11 cellular contexts compared by ENCODE assay signal in the genomic region with DNA sequence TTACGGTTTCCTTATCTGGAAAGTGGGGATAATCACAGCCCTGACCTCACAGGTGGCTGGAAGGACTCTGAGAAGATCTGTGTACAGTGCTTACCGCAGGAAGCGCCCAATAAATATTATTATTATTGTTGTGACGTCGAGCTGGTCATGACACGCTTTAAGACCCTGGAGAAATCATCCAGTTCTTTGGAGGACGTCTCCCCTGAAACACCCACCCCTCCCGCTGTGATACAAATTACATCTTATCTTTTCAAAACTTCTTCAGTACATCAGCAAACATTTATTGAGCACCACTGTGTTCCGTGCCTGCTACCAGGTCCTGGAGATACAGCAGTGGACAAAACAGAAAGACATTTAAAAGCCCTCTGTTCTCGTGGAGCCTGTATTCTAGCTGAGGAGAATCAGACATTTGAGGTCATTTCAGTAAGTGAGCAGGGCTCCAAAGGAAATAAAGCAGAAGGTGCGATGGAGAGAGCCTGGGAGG.
DNase-seq lines count a peak whose midpoint lies in the region; ATAC-seq and TF ChIP-seq lines count a peak whose summit lies in the region.
"Had no signal": no experiment of that assay in that cellular context is flagged by ENCODE, and none has a peak within 500 bp of the region (broad histone marks: within the 10 kb centered on the region; RNA-seq: fewer than 3 reads in every experiment).

No MANE protein-coding gene starts in this region.

- POLR2A ChIA-PET in CD8-positive, alpha-beta memory T cell (lab: Charles Lee), result no interaction called here

- H3K27me3 ChIP-seq in lower lobe of right lung (ENCODE audit: low read depth) (no peaks in the 10 kb centered on the region), suprapubic skin (no peaks in the 10 kb centered on the region)
- no peaks in the 10 kb centered on the region for H3K27me3 ChIP-seq in CD8-positive, alpha-beta memory T cell (ENCODE audit: insufficient read depth, low read length, poor library complexity, severe bottlenecking)
- no peaks in the 10 kb centered on the region for H3K27me3 ChIP-seq in effector memory CD4-positive, alpha-beta T cell (replicated peaks; ENCODE audit: control insufficient read depth, insufficient read depth, low read length, poor library complexity, severe bottlenecking)
- H3K27me3 ChIP-seq: cardiac muscle cell had no signal

- H3K36me3 Mint-ChIP-seq in CD8-positive, alpha-beta memory T cell, result no peaks in the 10 kb centered on the region

- H3K4me3 Mint-ChIP-seq in CD8-positive, alpha-beta memory T cell, result no peak overlapping the region

- 58% methylated on average over 10 of the region's 11 CpGs for WGBS in suprapubic skin

- no peaks in the 10 kb centered on the region for H3K36me3 ChIP-seq in lower lobe of right lung
- no peaks in the 10 kb centered on the region for H3K36me3 ChIP-seq in suprapubic skin
- no peaks in the 10 kb centered on the region for H3K36me3 ChIP-seq in CD8-positive, alpha-beta memory T cell (ENCODE audit: insufficient read depth, low read length)
- H3K36me3 ChIP-seq in effector memory CD4-positive, alpha-beta T cell (ENCODE audit: control insufficient read depth, insufficient read depth, low read length), result no peaks in the 10 kb centered on the region
- H3K36me3 ChIP-seq: cardiac muscle cell had no signal

- no peak for TF ChIP-seq EP300 in suprapubic skin (IDR thresholded peaks at IDR 0.05)

- H3K27ac Mint-ChIP-seq in CD8-positive, alpha-beta memory T cell, result peak overlapping the region in 1 of 8 donors; percentile 18

- peak; percentile 44 for DNase-seq in NCI-H460 (ENCODE audit: extremely low read depth, low read depth)
- DNase-seq in cardiac fibroblast (ENCODE audit: low read depth in 2 of 2), result peak; percentile 76 to 79
- no peak for DNase-seq in lower lobe of right lung
- no peak for DNase-seq in suprapubic skin (ENCODE audit: low spot score in 2 of 2)
- no peak for DNase-seq in CD8-positive, alpha-beta memory T cell
- no peak for DNase-seq in SW480 (ENCODE audit: low spot score)
- no peak for DNase-seq in effector memory CD4-positive, alpha-beta T cell
- DNase-seq: activated CD4-positive, CD25-positive, alpha-beta regulatory T cell treated with anti-CD3 and anti-CD28 coated beads, Interleukin-2, amount 50 U/mL, for 72 hours; GF-D8 had no signal

- peaks cover 2 to 19% of the 10 kb centered on the region in 2 donors for H3K27me3 Mint-ChIP-seq in CD8-positive, alpha-beta memory T cell

- ATAC-seq in lower lobe of right lung (no peak), HG02970 (IDR thresholded peaks at IDR 0.05; ENCODE audit: low FRiP score, unreplicated experiment) (no peak)

- H3K4me1 ChIP-seq in lower lobe of right lung (peaks cover 80% of the 10 kb centered on the region), suprapubic skin (peaks cover 73% of the 10 kb centered on the region)
- no peaks in the 10 kb centered on the region for H3K4me1 ChIP-seq in CD8-positive, alpha-beta memory T cell (ENCODE audit: insufficient read depth, low read length)
- H3K4me1 ChIP-seq in effector memory CD4-positive, alpha-beta T cell (ENCODE audit: control insufficient read depth, insufficient read depth, low read length, poor library complexity, severe bottlenecking), result no peaks in the 10 kb centered on the region

- intact Hi-C loops in lower lobe of right lung (cut with DNase I), result no loop called here

- H3K4me1 Mint-ChIP-seq in CD8-positive, alpha-beta memory T cell, result no peaks in the 10 kb centered on the region

- no peak for TF ChIP-seq POLR2A in suprapubic skin (IDR thresholded peaks at IDR 0.05)

- no peaks in the 10 kb centered on the region for H3K9me3 ChIP-seq in lower lobe of right lung
- no peaks in the 10 kb centered on the region for H3K9me3 ChIP-seq in suprapubic skin
- H3K9me3 ChIP-seq in CD8-positive, alpha-beta memory T cell (ENCODE audit: low read length), result no peaks in the 10 kb centered on the region
- H3K9me3 ChIP-seq in effector memory CD4-positive, alpha-beta T cell (ENCODE audit: control insufficient read depth, low read length), result no peaks in the 10 kb centered on the region

- TF ChIP-seq CTCF in cardiac fibroblast (IDR thresholded peaks at IDR 0.05; ENCODE audit: low read depth, low read length) (no peak), lower lobe of right lung (IDR thresholded peaks at IDR 0.05) (no peak), suprapubic skin (IDR thresholded peaks at IDR 0.05) (no peak)

- peak overlapping the region; percentile 80 for H3K27ac ChIP-seq in lower lobe of right lung
- peak overlapping the region; percentile 43 for H3K27ac ChIP-seq in suprapubic skin
- no peak overlapping the region for H3K27ac ChIP-seq in CD8-positive, alpha-beta memory T cell (ENCODE audit: low read depth, low read length)
- H3K27ac ChIP-seq in effector memory CD4-positive, alpha-beta T cell (ENCODE audit: insufficient read depth, low read length, poor library complexity, severe bottlenecking), result no peak overlapping the region
- H3K27ac ChIP-seq: cardiac muscle cell had no signal

- no peaks in the 10 kb centered on the region for H3K9me3 Mint-ChIP-seq in CD8-positive, alpha-beta memory T cell

- H3K4me3 ChIP-seq in cardiac fibroblast (replicated peaks in 1 of 2; ENCODE audit: low read depth in 2 of 2, low read length in 2 of 2), result no peak overlapping the region
- no peak overlapping the region for H3K4me3 ChIP-seq in lower lobe of right lung
- H3K4me3 ChIP-seq in suprapubic skin, result no peak overlapping the region
- H3K4me3 ChIP-seq in CD8-positive, alpha-beta memory T cell (ENCODE audit: low read length), result no peak overlapping the region
- H3K4me3 ChIP-seq in effector memory CD4-positive, alpha-beta T cell (ENCODE audit: insufficient read depth, low read depth, low read length, poor library complexity, severe bottlenecking), result no peak overlapping the region
- H3K4me3 ChIP-seq: cardiac muscle cell had no signal

- CTCF ChIA-PET in CD8-positive, alpha-beta memory T cell (lab: Charles Lee), result no interaction called here

Comparison
In these comparisons a context has a peak if more than half of its experiments do, and no peak if none do; other contexts are left out.
1. DNase-seq: peak in NCI-H460 (single experiment) and cardiac fibroblast (2 of 2); none in lower lobe of right lung (single experiment), suprapubic skin (0 of 2), CD8-positive, alpha-beta memory T cell (0 of 5), SW480 (single experiment) and effector memory CD4-positive, alpha-beta T cell (0 of 3).
2. H3K27ac ChIP-seq: peak in lower lobe of right lung (single experiment) and suprapubic skin (single experiment); none in CD8-positive, alpha-beta memory T cell (single experiment) and effector memory CD4-positive, alpha-beta T cell (single experiment).